In the genomic region with DNA sequence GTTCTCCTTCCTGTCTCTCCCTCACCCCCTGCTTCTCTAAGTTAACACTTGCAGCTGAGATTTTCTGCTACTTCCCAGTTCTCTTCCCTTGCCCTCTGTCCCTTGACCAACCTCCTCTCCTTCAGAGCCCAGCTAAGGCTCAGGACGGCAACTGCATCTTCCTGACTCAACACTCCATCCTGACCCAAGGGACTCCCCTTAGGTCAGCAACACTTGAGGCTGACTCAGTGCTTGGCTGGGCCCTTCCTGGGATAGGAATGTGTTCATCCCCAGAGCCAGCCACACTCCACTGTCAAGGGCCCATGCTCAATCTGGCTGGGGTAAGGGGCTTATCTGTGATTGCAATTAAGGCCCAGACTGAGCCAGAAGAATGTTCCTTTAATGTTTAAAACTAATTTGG, we compare ENCODE assay signal across 1 cellular context.
TF ChIP-seq lines count a peak whose summit lies in the region.

No MANE protein-coding gene starts in this region.

TF ChIP-seq in SK-N-SH, 30 proteins besides CTCF, POLR2A, EP300 and RAD21:
- 0 out of 2 replicates have a peak, but pooled peaks have one; percentile 12 for TF ChIP-seq FOSL2 (IDR thresholded peaks at IDR 0.05; ENCODE audit: borderline replicate concordance, low read depth)
- TF ChIP-seq, protein P1, sequence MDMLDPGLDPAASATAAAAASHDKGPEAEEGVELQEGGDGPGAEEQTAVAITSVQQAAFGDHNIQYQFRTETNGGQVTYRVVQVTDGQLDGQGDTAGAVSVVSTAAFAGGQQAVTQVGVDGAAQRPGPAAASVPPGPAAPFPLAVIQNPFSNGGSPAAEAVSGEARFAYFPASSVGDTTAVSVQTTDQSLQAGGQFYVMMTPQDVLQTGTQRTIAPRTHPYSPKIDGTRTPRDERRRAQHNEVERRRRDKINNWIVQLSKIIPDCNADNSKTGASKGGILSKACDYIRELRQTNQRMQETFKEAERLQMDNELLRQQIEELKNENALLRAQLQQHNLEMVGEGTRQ (IDR thresholded peaks at IDR 0.05; ENCODE audit: borderline replicate concordance, low read depth, low read length) = no peak
- TF ChIP-seq GATA2 (CRISPR knock-in tag; IDR thresholded peaks at IDR 0.05) = no peak
- no peak for TF ChIP-seq CHD2 (IDR thresholded peaks at IDR 0.05; ENCODE audit: low read length, partially characterized antibody)
- TF ChIP-seq NRF1 (IDR thresholded peaks at IDR 0.05; ENCODE audit: low read depth, low read length) = no peak
